Comparison of ENCODE assay signal across 16 cellular contexts in genomic region chr3:177180506-177180905, GRCh38.
DNase-seq lines count a peak whose midpoint lies in the region; ATAC-seq and TF ChIP-seq lines count a peak whose summit lies in the region.
"Had no signal": no experiment of that assay in that cellular context is flagged by ENCODE, and none has a peak within 500 bp of the region (broad histone marks: within the 10 kb centered on the region; RNA-seq: fewer than 3 reads in every experiment).

No MANE protein-coding gene starts in this region.

- H3K4me3 Mint-ChIP-seq in stimulated activated naive CD8-positive, alpha-beta T cell treated with anti-CD3 and anti-CD28 coated beads, Interleukin-15, amount 100 ng/mL, for 72 hours, result peak overlapping the region; percentile 3 to 54
- no peak overlapping the region for H3K4me3 Mint-ChIP-seq in dendritic cell treated with granulocyte-macrophage colony-stimulating factor and Interleukin-4, amounts not matched to agents 40 ng/mL and 50 ng/mL, for 4 days

- ATAC-seq in stimulated activated naive CD8-positive, alpha-beta T cell treated with anti-CD3 and anti-CD28 coated beads, Interleukin-15, amount 100 ng/mL, for 72 hours, result no peak
- ATAC-seq in stimulated activated naive CD8-positive, alpha-beta T cell treated with anti-CD3 and anti-CD28 coated beads, Interleukin-15, Interleukin-2, amounts not matched to agents 100 U/mL and 50 U/mL, for 24 hours, result no peak
- ATAC-seq: HCT116 had no signal

- CTCF ChIA-PET in RWPE1 (lab: Yijun Ruan, JAX), result interaction anchor here (0.7 kb wide), 1 partner anchor 70 kb away, joined by 3 read pairs; no protein-coding TSS in a partner anchor

- peaks cover 75% of the 10 kb centered on the region for H3K4me1 Mint-ChIP-seq in stimulated activated naive CD8-positive, alpha-beta T cell treated with anti-CD3 and anti-CD28 coated beads, Interleukin-15, amount 100 ng/mL, for 72 hours
- peaks cover 60% of the 10 kb centered on the region for H3K4me1 Mint-ChIP-seq in dendritic cell treated with granulocyte-macrophage colony-stimulating factor and Interleukin-4, amounts not matched to agents 40 ng/mL and 50 ng/mL, for 4 days (ENCODE audit: low read depth)

- H3K9me3 Mint-ChIP-seq in stimulated activated naive CD8-positive, alpha-beta T cell treated with anti-CD3 and anti-CD28 coated beads, Interleukin-15, amount 100 ng/mL, for 72 hours, result no peaks in the 10 kb centered on the region
- H3K9me3 Mint-ChIP-seq in dendritic cell treated with granulocyte-macrophage colony-stimulating factor and Interleukin-4, amounts not matched to agents 40 ng/mL and 50 ng/mL, for 4 days, result no peaks in the 10 kb centered on the region

- H3K27ac ChIP-seq in RWPE1, result peak overlapping the region; percentile 60
- H3K27ac ChIP-seq: GM23248 had no signal

- no peak for DNase-seq in stimulated activated naive CD8-positive, alpha-beta T cell treated with anti-CD3 and anti-CD28 coated beads, Interleukin-15, amount 100 ng/mL, for 72 hours
- DNase-seq in stimulated activated naive CD8-positive, alpha-beta T cell treated with anti-CD3 and anti-CD28 coated beads, Interleukin-15, Interleukin-2, amounts not matched to agents 100 U/mL and 50 U/mL, for 24 hours, result no peak
- no peak for DNase-seq in RWPE1 (ENCODE audit: low spot score)
- no peak for DNase-seq in RPMI8226
- no peak for DNase-seq in NCI-H226
- DNase-seq in NCI-H1092 (lab: John Stamatoyannopoulos, UW), result no peak
- no peak for DNase-seq in SHP77 (lab: John Stamatoyannopoulos, UW)
- DNase-seq: DMS 273 treated with DMSO at 0.1 percent for 48 hours, GM23248, NCI-H146, NCI-H2081 treated with DMSO at 0.1 percent for 48 hours, NCI-H345, NCI-H69, SIG-M5 had no signal

- intact Hi-C loops in dendritic cell treated with granulocyte-macrophage colony-stimulating factor and Interleukin-4, amounts not matched to agents 40 ng/mL and 50 ng/mL, for 4 days (cut with micrococcal nuclease), result no loop called here

- H3K36me3 Mint-ChIP-seq in dendritic cell treated with granulocyte-macrophage colony-stimulating factor and Interleukin-4, amounts not matched to agents 40 ng/mL and 50 ng/mL, for 4 days (ENCODE audit: low read depth), result peaks cover 23% of the 10 kb centered on the region

- H3K27me3 Mint-ChIP-seq in stimulated activated naive CD8-positive, alpha-beta T cell treated with anti-CD3 and anti-CD28 coated beads, Interleukin-15, amount 100 ng/mL, for 72 hours, result no peaks in the 10 kb centered on the region
- H3K27me3 Mint-ChIP-seq in dendritic cell treated with granulocyte-macrophage colony-stimulating factor and Interleukin-4, amounts not matched to agents 40 ng/mL and 50 ng/mL, for 4 days, result no peaks in the 10 kb centered on the region

- no peak overlapping the region for H3K27ac Mint-ChIP-seq in stimulated activated naive CD8-positive, alpha-beta T cell treated with anti-CD3 and anti-CD28 coated beads, Interleukin-15, amount 100 ng/mL, for 72 hours
- peak overlapping the region; percentile 49 for H3K27ac Mint-ChIP-seq in dendritic cell treated with granulocyte-macrophage colony-stimulating factor and Interleukin-4, amounts not matched to agents 40 ng/mL and 50 ng/mL, for 4 days

- no peak for TF ChIP-seq CTCF in RWPE1 (conservative IDR thresholded peaks at IDR 0.05; ENCODE audit: low read depth)

- POLR2A ChIA-PET in RWPE1 (lab: Yijun Ruan, JAX; ENCODE audit: low non-redundant PET), result no interaction called here
